Comparison of ENCODE assay signal across 25 cellular contexts in the genomic region with DNA sequence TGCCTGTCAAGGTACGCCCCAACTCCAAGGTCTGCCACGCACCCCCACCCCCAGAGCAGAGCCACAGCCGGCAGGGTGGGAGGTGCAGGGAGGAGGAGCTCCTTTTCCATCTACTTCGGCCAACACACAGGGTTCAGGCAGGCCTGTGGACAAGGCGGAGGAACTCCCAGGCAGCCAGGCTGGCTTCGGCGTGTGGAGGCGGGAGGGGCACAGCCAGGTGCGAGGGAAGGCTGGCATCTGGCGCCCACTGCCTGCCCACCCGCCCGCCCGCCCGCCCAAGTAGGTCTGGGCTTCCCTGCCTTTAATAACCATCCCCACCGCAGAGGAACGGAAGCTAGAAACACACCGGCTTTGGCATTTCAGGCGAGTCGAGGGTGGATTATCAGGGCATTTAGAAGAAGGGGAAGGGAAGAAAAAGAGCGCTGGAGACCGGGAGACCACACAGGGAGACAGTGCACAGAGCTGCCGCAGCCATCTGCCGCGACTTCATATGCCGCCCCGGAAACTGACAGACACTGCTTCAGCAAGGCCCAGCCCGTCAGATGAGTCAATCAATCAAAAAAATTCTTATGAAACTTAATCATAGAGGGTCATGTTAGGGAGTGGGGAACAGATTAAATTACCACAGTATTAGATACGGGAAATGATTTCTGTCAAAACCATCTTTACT.
DNase-seq lines count a peak whose midpoint lies in the region; ATAC-seq lines count a peak whose summit lies in the region.
"Had no signal": no experiment of that assay in that cellular context is flagged by ENCODE, and none has a peak within 500 bp of the region (broad histone marks: within the 10 kb centered on the region; RNA-seq: fewer than 3 reads in every experiment).

No MANE protein-coding gene starts in this region.

- no peak overlapping the region for H3K4me3 ChIP-seq in MG63
- H3K4me3 ChIP-seq: left ventricle myocardium inferior, tibial artery had no signal

- no peaks in the 10 kb centered on the region for H3K27me3 ChIP-seq in MG63
- H3K27me3 ChIP-seq: tibial artery had no signal

- no peak for ATAC-seq in HG02571 (IDR thresholded peaks at IDR 0.05; ENCODE audit: unreplicated experiment)
- ATAC-seq: HepG2 had no signal

- DNase-seq in MG63: peak; percentile 26
- peak; percentile 13 for DNase-seq in amniotic epithelial cell (ENCODE audit: low read depth)
- peak; percentile 59 for DNase-seq in myocyte (ENCODE audit: low read depth)
- no peak for DNase-seq in cerebellar cortex (ENCODE audit: low spot score)
- no peak for DNase-seq in NCI-H345 treated with DMSO at 0.1 percent for 48 hours (lab: John Stamatoyannopoulos, UW; ENCODE audit: unreplicated experiment)
- no peak for DNase-seq in DMS53 (lab: John Stamatoyannopoulos, UW)
- DNase-seq: activated CD4-positive, alpha-beta T cell treated with anti-CD3 and anti-CD28 coated beads, Interleukin-2, amount 10 ng/mL, durations not matched to agents 24 days and 14 days; activated CD8-positive, alpha-beta memory T cell treated with anti-CD3 and anti-CD28 coated beads for 24 hours; activated T-cell treated with anti-CD3 and anti-CD28 coated beads for 4 hours; COR-L47; DMS79 treated with DMSO at 0.1 percent for 48 hours; GDM1; HCEC 1CT; left ventricle myocardium inferior; mesenchymal stem cell; NCI-H1048; NCI-H187; NCI-H526; SIG-M5; stimulated activated CD4-positive, alpha-beta T cell treated with anti-CD3 and anti-CD28 coated beads, Interleukin-15, amount 100 ng/mL, for 24 hours; stimulated activated CD4-positive, alpha-beta T cell treated with anti-CD3 and anti-CD28 coated beads, Interleukin-4, amount 100 ng/mL, for 4 hours; T1000; tibial artery had no signal

- peaks cover 5% of the 10 kb centered on the region for H3K9me3 ChIP-seq in MG63
- H3K9me3 ChIP-seq: left ventricle myocardium inferior, tibial artery had no signal

- H3K36me3 ChIP-seq in MG63: no peaks in the 10 kb centered on the region
- H3K36me3 ChIP-seq: left ventricle myocardium inferior, tibial artery had no signal

Comparison
In these comparisons a context has a peak if more than half of its experiments do, and no peak if none do; other contexts are left out.
1. DNase-seq: peak in MG63 (single experiment), amniotic epithelial cell (single experiment) and myocyte (single experiment); none in cerebellar cortex (single experiment), NCI-H345 treated with DMSO at 0.1 percent for 48 hours (single experiment) and DMS53 (single experiment).